In the genomic region with DNA sequence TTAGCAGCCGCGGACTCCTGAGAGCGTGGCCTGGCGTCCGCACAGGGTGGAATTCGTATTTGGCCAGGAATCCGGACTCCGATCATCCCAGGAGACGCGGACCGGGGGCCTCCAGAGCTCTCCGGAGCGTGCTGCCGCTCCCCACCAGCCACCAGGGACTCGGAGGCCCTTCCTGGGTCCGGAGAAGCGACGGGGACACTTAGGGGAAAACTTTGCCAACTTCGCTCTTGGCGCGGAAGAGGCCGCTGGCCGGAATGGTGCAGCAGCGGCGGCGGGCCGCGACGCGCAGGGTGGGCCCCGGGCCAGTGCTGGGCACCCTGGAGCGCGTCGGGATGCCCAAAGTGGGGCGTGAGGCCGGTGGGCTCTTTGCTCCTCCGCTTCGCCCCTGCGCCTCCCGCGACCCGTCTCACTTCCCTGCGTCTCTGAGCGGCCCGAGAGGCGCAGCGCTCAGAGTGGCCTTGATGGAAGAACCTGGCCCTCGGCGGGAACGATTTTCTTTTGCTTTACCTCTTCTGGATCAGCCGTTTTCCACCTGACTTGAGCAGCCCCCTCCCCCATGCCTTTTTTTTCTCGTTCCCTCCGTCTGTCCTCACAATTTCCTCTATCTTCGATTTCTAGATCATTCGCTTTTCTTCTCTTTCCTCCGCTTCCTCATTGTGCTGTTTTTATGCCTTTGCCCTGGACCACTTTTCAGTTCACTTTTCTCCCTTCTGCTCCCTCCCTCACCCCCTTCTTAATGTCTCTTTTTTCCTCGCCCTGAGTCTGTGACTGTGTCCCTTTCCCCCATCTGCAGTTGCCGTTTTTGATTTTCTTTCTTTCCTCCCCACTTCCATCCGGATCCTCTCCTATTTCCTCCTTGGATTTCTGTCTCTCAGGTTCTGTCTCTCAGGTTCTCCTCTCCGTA, we compare ENCODE assay signal across 2 cellular contexts.
TF ChIP-seq lines count a peak whose summit lies in the region.

No MANE protein-coding gene starts in this region.

TF ChIP-seq in GM23338, 12 proteins besides CTCF, POLR2A, EP300 and RAD21 (continues in another document):
- TF ChIP-seq POLR2AphosphoS5 (IDR thresholded peaks at IDR 0.05; ENCODE audit: low read depth) (no peak), CREB1 (CRISPR knock-in tag; IDR thresholded peaks at IDR 0.05; ENCODE audit: low read depth) (no peak), ZNF114 (CRISPR knock-in tag; IDR thresholded peaks at IDR 0.05) (no peak), NANOG (IDR thresholded peaks at IDR 0.05; ENCODE audit: borderline replicate concordance) (no peak), ZNF331 (CRISPR knock-in tag; IDR thresholded peaks at IDR 0.05; ENCODE audit: low read depth) (no peak)
- TF ChIP-seq, protein P1, sequence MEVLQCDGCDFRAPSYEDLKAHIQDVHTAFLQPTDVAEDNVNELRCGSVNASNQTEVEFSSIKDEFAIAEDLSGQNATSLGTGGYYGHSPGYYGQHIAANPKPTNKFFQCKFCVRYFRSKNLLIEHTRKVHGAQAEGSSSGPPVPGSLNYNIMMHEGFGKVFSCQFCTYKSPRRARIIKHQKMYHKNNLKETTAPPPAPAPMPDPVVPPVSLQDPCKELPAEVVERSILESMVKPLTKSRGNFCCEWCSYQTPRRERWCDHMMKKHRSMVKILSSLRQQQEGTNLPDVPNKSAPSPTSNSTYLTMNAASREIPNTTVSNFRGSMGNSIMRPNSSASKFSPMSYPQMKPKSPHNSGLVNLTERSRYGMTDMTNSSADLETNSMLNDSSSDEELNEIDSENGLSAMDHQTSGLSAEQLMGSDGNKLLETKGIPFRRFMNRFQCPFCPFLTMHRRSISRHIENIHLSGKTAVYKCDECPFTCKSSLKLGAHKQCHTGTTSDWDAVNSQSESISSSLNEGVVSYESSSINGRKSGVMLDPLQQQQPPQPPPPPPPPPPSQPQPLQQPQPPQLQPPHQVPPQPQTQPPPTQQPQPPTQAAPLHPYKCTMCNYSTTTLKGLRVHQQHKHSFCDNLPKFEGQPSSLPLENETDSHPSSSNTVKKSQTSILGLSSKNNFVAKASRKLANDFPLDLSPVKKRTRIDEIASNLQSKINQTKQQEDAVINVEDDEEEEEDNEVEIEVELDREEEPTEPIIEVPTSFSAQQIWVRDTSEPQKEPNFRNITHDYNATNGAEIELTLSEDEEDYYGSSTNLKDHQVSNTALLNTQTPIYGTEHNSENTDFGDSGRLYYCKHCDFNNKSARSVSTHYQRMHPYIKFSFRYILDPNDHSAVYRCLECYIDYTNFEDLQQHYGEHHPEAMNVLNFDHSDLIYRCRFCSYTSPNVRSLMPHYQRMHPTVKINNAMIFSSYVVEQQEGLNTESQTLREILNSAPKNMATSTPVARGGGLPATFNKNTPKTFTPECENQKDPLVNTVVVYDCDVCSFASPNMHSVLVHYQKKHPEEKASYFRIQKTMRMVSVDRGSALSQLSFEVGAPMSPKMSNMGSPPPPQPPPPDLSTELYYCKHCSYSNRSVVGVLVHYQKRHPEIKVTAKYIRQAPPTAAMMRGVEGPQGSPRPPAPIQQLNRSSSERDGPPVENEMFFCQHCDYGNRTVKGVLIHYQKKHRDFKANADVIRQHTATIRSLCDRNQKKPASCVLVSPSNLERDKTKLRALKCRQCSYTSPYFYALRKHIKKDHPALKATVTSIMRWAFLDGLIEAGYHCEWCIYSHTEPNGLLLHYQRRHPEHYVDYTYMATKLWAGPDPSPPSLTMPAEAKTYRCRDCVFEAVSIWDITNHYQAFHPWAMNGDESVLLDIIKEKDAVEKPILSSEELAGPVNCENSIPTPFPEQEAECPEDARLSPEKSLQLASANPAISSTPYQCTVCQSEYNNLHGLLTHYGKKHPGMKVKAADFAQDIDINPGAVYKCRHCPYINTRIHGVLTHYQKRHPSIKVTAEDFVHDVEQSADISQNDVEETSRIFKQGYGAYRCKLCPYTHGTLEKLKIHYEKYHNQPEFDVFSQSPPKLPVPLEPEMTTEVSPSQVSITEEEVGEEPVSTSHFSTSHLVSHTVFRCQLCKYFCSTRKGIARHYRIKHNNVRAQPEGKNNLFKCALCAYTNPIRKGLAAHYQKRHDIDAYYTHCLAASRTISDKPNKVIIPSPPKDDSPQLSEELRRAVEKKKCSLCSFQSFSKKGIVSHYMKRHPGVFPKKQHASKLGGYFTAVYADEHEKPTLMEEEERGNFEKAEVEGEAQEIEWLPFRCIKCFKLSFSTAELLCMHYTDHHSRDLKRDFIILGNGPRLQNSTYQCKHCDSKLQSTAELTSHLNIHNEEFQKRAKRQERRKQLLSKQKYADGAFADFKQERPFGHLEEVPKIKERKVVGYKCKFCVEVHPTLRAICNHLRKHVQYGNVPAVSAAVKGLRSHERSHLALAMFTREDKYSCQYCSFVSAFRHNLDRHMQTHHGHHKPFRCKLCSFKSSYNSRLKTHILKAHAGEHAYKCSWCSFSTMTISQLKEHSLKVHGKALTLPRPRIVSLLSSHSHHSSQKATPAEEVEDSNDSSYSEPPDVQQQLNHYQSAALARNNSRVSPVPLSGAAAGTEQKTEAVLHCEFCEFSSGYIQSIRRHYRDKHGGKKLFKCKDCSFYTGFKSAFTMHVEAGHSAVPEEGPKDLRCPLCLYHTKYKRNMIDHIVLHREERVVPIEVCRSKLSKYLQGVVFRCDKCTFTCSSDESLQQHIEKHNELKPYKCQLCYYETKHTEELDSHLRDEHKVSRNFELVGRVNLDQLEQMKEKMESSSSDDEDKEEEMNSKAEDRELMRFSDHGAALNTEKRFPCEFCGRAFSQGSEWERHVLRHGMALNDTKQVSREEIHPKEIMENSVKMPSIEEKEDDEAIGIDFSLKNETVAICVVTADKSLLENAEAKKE (CRISPR knock-in tag; IDR thresholded peaks at IDR 0.05) = no peak
- TF ChIP-seq, protein P2, sequence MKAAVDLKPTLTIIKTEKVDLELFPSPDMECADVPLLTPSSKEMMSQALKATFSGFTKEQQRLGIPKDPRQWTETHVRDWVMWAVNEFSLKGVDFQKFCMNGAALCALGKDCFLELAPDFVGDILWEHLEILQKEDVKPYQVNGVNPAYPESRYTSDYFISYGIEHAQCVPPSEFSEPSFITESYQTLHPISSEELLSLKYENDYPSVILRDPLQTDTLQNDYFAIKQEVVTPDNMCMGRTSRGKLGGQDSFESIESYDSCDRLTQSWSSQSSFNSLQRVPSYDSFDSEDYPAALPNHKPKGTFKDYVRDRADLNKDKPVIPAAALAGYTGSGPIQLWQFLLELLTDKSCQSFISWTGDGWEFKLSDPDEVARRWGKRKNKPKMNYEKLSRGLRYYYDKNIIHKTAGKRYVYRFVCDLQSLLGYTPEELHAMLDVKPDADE (IDR thresholded peaks at IDR 0.05) = no peak

TF ChIP-seq in neural cell, 6 proteins besides CTCF, POLR2A, EP300 and RAD21 (continued from another document):
- TF ChIP-seq, protein P3, sequence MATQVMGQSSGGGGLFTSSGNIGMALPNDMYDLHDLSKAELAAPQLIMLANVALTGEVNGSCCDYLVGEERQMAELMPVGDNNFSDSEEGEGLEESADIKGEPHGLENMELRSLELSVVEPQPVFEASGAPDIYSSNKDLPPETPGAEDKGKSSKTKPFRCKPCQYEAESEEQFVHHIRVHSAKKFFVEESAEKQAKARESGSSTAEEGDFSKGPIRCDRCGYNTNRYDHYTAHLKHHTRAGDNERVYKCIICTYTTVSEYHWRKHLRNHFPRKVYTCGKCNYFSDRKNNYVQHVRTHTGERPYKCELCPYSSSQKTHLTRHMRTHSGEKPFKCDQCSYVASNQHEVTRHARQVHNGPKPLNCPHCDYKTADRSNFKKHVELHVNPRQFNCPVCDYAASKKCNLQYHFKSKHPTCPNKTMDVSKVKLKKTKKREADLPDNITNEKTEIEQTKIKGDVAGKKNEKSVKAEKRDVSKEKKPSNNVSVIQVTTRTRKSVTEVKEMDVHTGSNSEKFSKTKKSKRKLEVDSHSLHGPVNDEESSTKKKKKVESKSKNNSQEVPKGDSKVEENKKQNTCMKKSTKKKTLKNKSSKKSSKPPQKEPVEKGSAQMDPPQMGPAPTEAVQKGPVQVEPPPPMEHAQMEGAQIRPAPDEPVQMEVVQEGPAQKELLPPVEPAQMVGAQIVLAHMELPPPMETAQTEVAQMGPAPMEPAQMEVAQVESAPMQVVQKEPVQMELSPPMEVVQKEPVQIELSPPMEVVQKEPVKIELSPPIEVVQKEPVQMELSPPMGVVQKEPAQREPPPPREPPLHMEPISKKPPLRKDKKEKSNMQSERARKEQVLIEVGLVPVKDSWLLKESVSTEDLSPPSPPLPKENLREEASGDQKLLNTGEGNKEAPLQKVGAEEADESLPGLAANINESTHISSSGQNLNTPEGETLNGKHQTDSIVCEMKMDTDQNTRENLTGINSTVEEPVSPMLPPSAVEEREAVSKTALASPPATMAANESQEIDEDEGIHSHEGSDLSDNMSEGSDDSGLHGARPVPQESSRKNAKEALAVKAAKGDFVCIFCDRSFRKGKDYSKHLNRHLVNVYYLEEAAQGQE (IDR thresholded peaks at IDR 0.05; ENCODE audit: borderline replicate concordance) = no peak
- peak; percentile 73 for TF ChIP-seq POLR2AphosphoS5 (IDR thresholded peaks at IDR 0.05)
- TF ChIP-seq SMC3 (conservative IDR thresholded peaks at IDR 0.05; ENCODE audit: poor library complexity) = no peak
